In genomic region chr9:87810691-87811178, GRCh38 we compare ENCODE assay signal across 24 cellular contexts.
"Had no signal": no experiment of that assay in that cellular context is flagged by ENCODE, and none has a peak within 500 bp of the region (broad histone marks: within the 10 kb centered on the region; RNA-seq: fewer than 3 reads in every experiment).

No MANE protein-coding gene starts in this region.

- ATAC-seq: activated CD4-positive, alpha-beta T cell treated with anti-CD3 and anti-CD28 coated beads for 36 hours; activated T-cell treated with anti-CD3 and anti-CD28 coated beads, Interleukin-2, amount 50 U/mL, for 72 hours; PC-3 had no signal

- H3K9me3 Mint-ChIP-seq: activated CD4-positive, alpha-beta memory T cell treated with anti-CD3 and anti-CD28 coated beads, Interleukin-2, amount 10 ng/mL, durations not matched to agents 7 days and 5 days; activated naive CD4-positive, alpha-beta T cell treated with anti-CD3 and anti-CD28 coated beads, Interleukin-2, amount 10 ng/mL, durations not matched to agents 7 days and 5 days; activated naive CD8-positive, alpha-beta T cell treated with anti-CD3 and anti-CD28 coated beads, Interleukin-2, amount 10 ng/mL, durations not matched to agents 7 days and 5 days; T-helper 1 cell treated with Interleukin-12 subunit alpha and Interleukin-12 subunit beta and Interleukin-4 antibody, amounts not matched to agents 30 μg/mL and 1 μg/mL, for 36 hours had no signal

- H3K36me3 ChIP-seq: breast epithelium, WERI-Rb-1 had no signal

- H3K4me3 ChIP-seq: breast epithelium had no signal

- H3K4me1 ChIP-seq: breast epithelium had no signal

- H3K36me3 Mint-ChIP-seq: activated naive CD4-positive, alpha-beta T cell treated with anti-CD3 and anti-CD28 coated beads, Interleukin-2, amount 10 ng/mL, durations not matched to agents 7 days and 5 days; activated naive CD8-positive, alpha-beta T cell treated with anti-CD3 and anti-CD28 coated beads, Interleukin-2, amount 10 ng/mL, durations not matched to agents 7 days and 5 days had no signal

- H3K27ac ChIP-seq: breast epithelium, WERI-Rb-1 had no signal

- DNase-seq: activated CD4-positive, alpha-beta memory T cell treated with anti-CD3 and anti-CD28 coated beads, Interleukin-2, amount 10 ng/mL, durations not matched to agents 7 days and 5 days; activated CD4-positive, alpha-beta T cell treated with anti-CD3 and anti-CD28 coated beads for 36 hours; activated CD4-positive, alpha-beta T cell treated with anti-CD3 and anti-CD28 coated beads, Interleukin-2, amount 50 U/mL, for 1 hour; activated gamma-delta T cell treated with Interleukin-2 at 50 U/mL for 16 hours; activated naive CD4-positive, alpha-beta T cell treated with anti-CD3 and anti-CD28 coated beads, Interleukin-2, amount 10 ng/mL, durations not matched to agents 7 days and 5 days; activated naive CD8-positive, alpha-beta T cell treated with anti-CD3 and anti-CD28 coated beads, Interleukin-2, amount 10 ng/mL, durations not matched to agents 7 days and 5 days; activated T-cell treated with anti-CD3 and anti-CD28 coated beads for 4 hours; activated T-cell treated with anti-CD3 and anti-CD28 coated beads, Interleukin-2, amount 50 U/mL, for 72 hours; aorta; caudate nucleus; KG1; NCI-H1092; NCI-H1417; NCI-H1930; NCI-H2171 treated with DMSO at 0.1 percent for 48 hours; NCI-H226; NCI-H526; NCI-H774; PC-3; SHP77 treated with DMSO at 0.1 percent for 48 hours; WERI-Rb-1 had no signal

- H3K4me3 Mint-ChIP-seq: activated CD4-positive, alpha-beta memory T cell treated with anti-CD3 and anti-CD28 coated beads, Interleukin-2, amount 10 ng/mL, durations not matched to agents 7 days and 5 days; activated CD4-positive, alpha-beta T cell treated with anti-CD3 and anti-CD28 coated beads for 36 hours; activated naive CD4-positive, alpha-beta T cell treated with anti-CD3 and anti-CD28 coated beads, Interleukin-2, amount 10 ng/mL, durations not matched to agents 7 days and 5 days; activated naive CD8-positive, alpha-beta T cell treated with anti-CD3 and anti-CD28 coated beads, Interleukin-2, amount 10 ng/mL, durations not matched to agents 7 days and 5 days; activated T-cell treated with anti-CD3 and anti-CD28 coated beads, Interleukin-2, amount 50 U/mL, for 72 hours; T-helper 1 cell treated with Interleukin-12 subunit alpha and Interleukin-12 subunit beta and Interleukin-4 antibody, amounts not matched to agents 30 μg/mL and 1 μg/mL, for 36 hours had no signal

- H3K27ac Mint-ChIP-seq: activated CD4-positive, alpha-beta memory T cell treated with anti-CD3 and anti-CD28 coated beads, Interleukin-2, amount 10 ng/mL, durations not matched to agents 7 days and 5 days; activated CD4-positive, alpha-beta T cell treated with anti-CD3 and anti-CD28 coated beads for 36 hours; activated naive CD4-positive, alpha-beta T cell treated with anti-CD3 and anti-CD28 coated beads, Interleukin-2, amount 10 ng/mL, durations not matched to agents 7 days and 5 days; activated naive CD8-positive, alpha-beta T cell treated with anti-CD3 and anti-CD28 coated beads, Interleukin-2, amount 10 ng/mL, durations not matched to agents 7 days and 5 days; activated T-cell treated with anti-CD3 and anti-CD28 coated beads, Interleukin-2, amount 50 U/mL, for 72 hours; activated T-helper 2 cell treated with anti-CD3 and anti-CD28 coated beads, Interferon-gamma antibody, Interleukin-2, Interleukin-4, amounts not matched to agents 10 μg/mL and 5 μg/mL and 100 μg/mL, durations not matched to agents 14 hours and 24 hours and 36 hours; T-helper 1 cell treated with Interleukin-12 subunit alpha and Interleukin-12 subunit beta and Interleukin-4 antibody, amounts not matched to agents 30 μg/mL and 1 μg/mL, for 36 hours had no signal
